ENCODE assay signal across 8 cellular contexts in the genomic region with DNA sequence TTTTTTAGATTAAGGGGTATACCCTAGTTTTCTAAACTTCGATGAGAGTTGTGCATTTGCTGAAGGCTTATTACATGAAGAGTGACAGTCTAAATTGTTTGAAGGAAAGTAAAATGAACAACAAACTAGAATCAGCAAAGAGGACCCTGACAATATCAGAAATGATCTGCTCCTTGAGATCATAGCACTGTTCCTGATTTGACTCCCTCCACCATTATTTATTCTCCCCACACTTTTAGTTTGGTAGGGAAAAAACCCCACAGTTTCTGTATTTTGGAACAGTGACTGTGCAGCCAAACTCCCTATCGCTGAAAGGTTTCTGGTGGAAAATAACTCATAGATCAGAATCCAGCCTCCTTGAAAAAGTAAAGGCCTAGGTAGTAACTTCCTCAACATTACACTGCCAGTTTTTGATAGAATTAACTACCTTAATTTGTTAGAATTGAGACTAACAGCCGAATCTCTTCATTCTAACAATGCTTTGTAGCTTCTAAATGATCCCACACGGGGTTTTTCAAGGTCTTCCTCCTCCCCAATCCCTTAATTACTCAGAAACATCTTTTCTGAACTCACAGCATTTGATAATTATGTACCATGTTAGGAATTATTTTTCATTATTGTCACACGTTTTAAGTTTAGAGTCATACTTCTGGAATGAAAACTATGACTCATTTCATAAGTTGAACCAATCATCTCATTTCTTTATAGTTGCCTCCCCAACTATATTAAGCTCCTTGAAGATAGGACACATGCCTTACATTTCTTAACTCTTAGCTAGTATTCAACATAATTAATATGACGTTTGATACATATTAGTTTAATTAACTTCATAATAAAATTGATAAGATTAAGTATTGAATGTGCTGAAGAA. TPM values are rescaled to one million over a fixed set of nuclear protein-coding genes. Genes with fewer than 3 reads are reported as not detected.
DNase-seq lines count a peak whose midpoint lies in the region; ATAC-seq, FAIRE-seq and TF ChIP-seq lines count a peak whose summit lies in the region.

No MANE protein-coding gene starts in this region.

- H4K5ac ChIP-seq in H1 (ENCODE audit: insufficient read length, low read depth, low read length) = no peak overlapping the region

- intact Hi-C loops in Panc1 (cut with micrococcal nuclease; ENCODE audit: unreplicated experiment) (no loop called here), psoas muscle (cut with DNase I) (no loop called here), posterior cingulate gyrus (cut with DNase I) (no loop called here)

- H3K4ac ChIP-seq in H1 (replicated peaks; ENCODE audit: insufficient read length, low read depth, low read length) = no peak overlapping the region

- no peak overlapping the region for H3K18ac ChIP-seq in H1 (ENCODE audit: extremely low read depth, low read length)

- H3K23ac ChIP-seq in H1 (ENCODE audit: insufficient read length) = no peak overlapping the region

- H3K4me2 ChIP-seq in H1 (ENCODE audit: insufficient read depth in 1 of 2, low read depth in 2 of 2, low read length in 2 of 2) = no peak overlapping the region; a peak in 1 of 4 replicates

- peaks cover 8 to 56% of the 10 kb centered on the region in 2 experiments; a peak in 3 of 4 replicates for H3K79me2 ChIP-seq in H1 (ENCODE audit: control insufficient read depth in 1 of 2, insufficient read depth in 2 of 2, low read length in 2 of 2)

- TF ChIP-seq POLR2A in H1 (IDR thresholded peaks at IDR 0.05; ENCODE audit: control extremely low read depth in 1 of 2, low read depth in 2 of 2, low read length in 2 of 2) = peak; percentile 31 to 71

- no peak overlapping the region for H2BK12ac ChIP-seq in H1 (ENCODE audit: low read depth, low read length)

- H3K9me3 ChIP-seq in Panc1 (ENCODE audit: control insufficient read depth, insufficient read depth, low read depth, low read length) (no peaks in the 10 kb centered on the region), H1 (ENCODE audit: insufficient read depth in 2 of 2, low read depth in 1 of 2, low read length in 1 of 2) (no peaks in the 10 kb centered on the region), psoas muscle (no peaks in the 10 kb centered on the region)

- peaks cover 7% of the 10 kb centered on the region; the same call in 1 of the 2 replicates for H3K23me2 ChIP-seq in H1 (ENCODE audit: low read depth, low read length)

- no peak overlapping the region for H2BK15ac ChIP-seq in H1 (ENCODE audit: low read length)

- ATAC-seq in Panc1 (no peak), psoas muscle (peak in 1 of 4 donors; percentile 19)

- H3K14ac ChIP-seq in H1 (ENCODE audit: insufficient read length) = no peak overlapping the region

- in situ Hi-C loops in Panc1 (cut with HindIII; ENCODE audit: low pct_unique_long_range_greater_than_20kb, low sequenced_read_pairs) = no loop called here

- CTCF ChIA-PET in Panc1 (lab: Charles Lee) (no interaction called here), H1 (lab: Charles Lee; ENCODE audit: partially characterized antibody) (interaction anchor here (0.6 to 1.2 kb wide), 3 partner anchors 24 to 344 kb away, joined by 3 read pairs; no protein-coding TSS in a partner anchor)

- no peak overlapping the region for H2BK5ac ChIP-seq in H1 (ENCODE audit: low read depth, low read length)

- H3K27me3 ChIP-seq in Panc1 (ENCODE audit: control insufficient read depth, insufficient read depth, low read length) (no peaks in the 10 kb centered on the region), H1 (replicated peaks in 1 of 4; ENCODE audit: control insufficient read depth in 3 of 4, extremely low read depth in 1 of 4, insufficient read depth in 3 of 4, low read length in 3 of 4) (no peaks in the 10 kb centered on the region), psoas muscle (ENCODE audit: insufficient read depth in 3 of 3, low read length in 2 of 3) (no peaks in the 10 kb centered on the region)

- peaks cover 49% of the 10 kb centered on the region for H3K36me3 ChIP-seq in Panc1 (ENCODE audit: control insufficient read depth, insufficient read depth, low read length)
- peaks cover 3 to 30% (median 23%) of the 10 kb centered on the region in 4 experiments; a peak in 7 of 8 replicates for H3K36me3 ChIP-seq in H1 (ENCODE audit: control insufficient read depth in 2 of 4, insufficient read depth in 4 of 4, low read length in 3 of 4)
- peaks cover 16 to 34% of the 10 kb centered on the region in 2 donors for H3K36me3 ChIP-seq in psoas muscle (ENCODE audit: insufficient read depth in 1 of 2, low read depth in 1 of 2)

- H3K4me1 ChIP-seq in Panc1 (ENCODE audit: control insufficient read depth, insufficient read depth, low read length) = peaks cover 50% of the 10 kb centered on the region
- H3K4me1 ChIP-seq in H1 (replicated peaks in 1 of 4; ENCODE audit: control insufficient read depth in 3 of 4, insufficient read depth in 4 of 4, low read length in 3 of 4) = peaks cover 0 to 6% (median 1%) of the 10 kb centered on the region in 4 experiments; a peak in 2 of 7 replicates
- peaks cover 58% of the 10 kb centered on the region for H3K4me1 ChIP-seq in psoas muscle

- H2AK5ac ChIP-seq in H1 (ENCODE audit: low read depth, low read length) = no peak overlapping the region

- H3K9ac ChIP-seq in H1 (replicated peaks in 1 of 4; ENCODE audit: extremely low read depth in 1 of 4, low read depth in 3 of 4, low read length in 3 of 4) = no peak overlapping the region

- H2AFZ ChIP-seq in H1 (ENCODE audit: low read length) = no peak overlapping the region

- no peak for TF ChIP-seq CTCF in Panc1 (IDR thresholded peaks at IDR 0.05)
- TF ChIP-seq CTCF in H1 (IDR thresholded peaks at IDR 0.05; ENCODE audit: control extremely low read depth in 1 of 3, insufficient read depth in 1 of 3, low read depth in 1 of 3, low read length in 3 of 3) = no peak
- TF ChIP-seq CTCF in psoas muscle (IDR thresholded peaks at IDR 0.05) = no peak

- WGBS in H1 (ENCODE audit: extremely low coverage in 1 of 2, insufficient coverage in 1 of 2, insufficient read length in 1 of 2, insufficient replicate concordance in 2 of 2, low coverage in 1 of 2, low lambda C conversion rate in 2 of 2, missing lambda C conversion rate in 1 of 2), 2 experiments = 83% methylated on average over 6 of the region's 6 CpGs; no CpG with 5 or more reads in 1 of the 2 experiments
- WGBS in psoas muscle, 3 donors = 14 to 19% (median 17%) methylated on average over 6 of the region's 6 CpGs

- no peak for FAIRE-seq in H1 (lab: Jason Lieb, UNC)

- H3K79me1 ChIP-seq in H1 (ENCODE audit: low read depth, low read length) = no peaks in the 10 kb centered on the region

- H2BK20ac ChIP-seq in H1 (ENCODE audit: low read length) = no peak overlapping the region

- no TSS peak for BruUV-seq in Panc1 (replicated peaks; lab: Mats Ljungman, UMichigan)

- H4K91ac ChIP-seq in H1 (replicated peaks; ENCODE audit: insufficient read length, low read length) = no peak overlapping the region

- peaks cover 4 to 10% of the 10 kb centered on the region in 2 experiments for H4K20me1 ChIP-seq in H1 (replicated peaks in 1 of 2; ENCODE audit: control insufficient read depth in 1 of 2, insufficient read depth in 2 of 2, low read length in 2 of 2)

- H3K4me3 ChIP-seq in Panc1 (ENCODE audit: low read depth in 2 of 2, low read length in 2 of 2) = peak overlapping the region; percentile 98 to 99
- no peak overlapping the region for H3K4me3 ChIP-seq in H1 (ENCODE audit: extremely low read depth in 1 of 4, insufficient read depth in 2 of 4, low read depth in 3 of 4, low read length in 4 of 4)
- peak overlapping the region; percentile 85 for H3K4me3 ChIP-seq in psoas muscle

- no peak overlapping the region for H2BK120ac ChIP-seq in H1 (replicated peaks; ENCODE audit: low read depth, low read length)

- H4K8ac ChIP-seq in H1 (ENCODE audit: extremely low read depth, insufficient read depth, low read length) = no peak overlapping the region

- H3K56ac ChIP-seq in H1 (replicated peaks; ENCODE audit: insufficient read length, low read depth, low read length) = no peak overlapping the region

- TF ChIP-seq EP300 in H1 (IDR thresholded peaks at IDR 0.05; ENCODE audit: borderline replicate concordance in 1 of 2, low read depth in 2 of 2, low read length in 2 of 2) = no peak

- no peak for TF ChIP-seq RAD21 in H1 (IDR thresholded peaks at IDR 0.05 in 1 of 2, conservative IDR thresholded peaks at IDR 0.05 in 1 of 2; ENCODE audit: low read depth in 2 of 2, low read length in 2 of 2)

- POLR2A ChIA-PET in Panc1 (lab: Charles Lee) (interaction anchor here (0.9 kb wide), 1 partner anchor 197 kb away, joined by 3 read pairs; no protein-coding TSS in a partner anchor), H1 (lab: Charles Lee; ENCODE audit: partially characterized antibody) (interaction anchor here (1.5 to 6.3 kb wide), 3 partner anchors 10 to 14 kb away, joined by 3 to 60 read pairs (median 4); a partner anchor contains a TSS)

- H3K27ac ChIP-seq in Panc1 (ENCODE audit: low read length) (peak overlapping the region; percentile 100), H1 (ENCODE audit: low read depth, low read length) (no peak overlapping the region), psoas muscle (peak overlapping the region; percentile 99)

- DNase-seq in ELR (ENCODE audit: low read depth) = peak; percentile 88
- DNase-seq in Panc1 (ENCODE audit: low read depth, low spot score) = no peak
- no peak for DNase-seq in H1 (ENCODE audit: low read depth in 1 of 2, low spot score in 2 of 2)
- no peak for DNase-seq in psoas muscle
- DNase-seq in amygdala (lab: John Stamatoyannopoulos, UW) = no peak
- no peak for DNase-seq in amniotic stem cell (lab: John Stamatoyannopoulos, UW)
- DNase-seq in islet precursor cell = no peak
- DNase-seq in posterior cingulate gyrus = no peak

RNA-seq across cellular contexts. Expression of a gene that starts 2.9 kb away (rescaled TPM):
- total RNA-seq in Panc1 (2021; ENCODE audit: unreplicated experiment) = 489 TPM
- polyA plus RNA-seq in Panc1 (2012; ENCODE audit: insufficient read length) = 606 TPM
- 238 and 247 TPM in 2 replicates for total RNA-seq in H1 (2021; fragmentation: NEBNext Ultra II Directional; extraction: Animal tissue kit (Norgen Biotek cat#: 25700))
- polyA plus RNA-seq in H1 (2011; rRNA removed) = 88.4 and 188 TPM in 2 replicates
- 203 TPM for polyA plus RNA-seq in H1 (2011; cell fraction: cytosol; rRNA removed)
- 60.5 TPM for polyA plus RNA-seq in H1 (2011; cell fraction: nucleus; rRNA removed)
- polyA plus RNA-seq in H1 (2012, experiment 1 of 2) = 198 to 308 TPM (median 222 TPM) in 4 replicates
- polyA plus RNA-seq in H1 (2012, experiment 2 of 2) = 81.9 TPM
- 348 TPM for polyA plus RNA-seq in H1 (2013, experiment 1 of 2)
- 332 TPM for polyA plus RNA-seq in H1 (2013, experiment 2 of 2)
- polyA minus RNA-seq in H1 (2011; rRNA and poly(A)+ RNA removed) = 151 and 173 TPM in 2 replicates
- polyA minus RNA-seq in H1 (2011; cell fraction: cytosol; rRNA and poly(A)+ RNA removed) = 91.4 TPM
- polyA minus RNA-seq in H1 (2011; cell fraction: nucleus; rRNA and poly(A)+ RNA removed) = 165 TPM
- 1,000 to 10,000 TPM in 3 of 4 donors, 100 to 1,000 TPM in 1; 995 to 3,547 (median 2,203) TPM for total RNA-seq in psoas muscle
- 1,000 to 10,000 TPM in 2 of 3 donors, 100 to 1,000 TPM in 1; 957 to 3,920 (median 1,327) TPM for polyA plus RNA-seq in psoas muscle

RNA-seq across cellular contexts. Expression of a gene that starts 11.5 kb away (rescaled TPM):
- total RNA-seq in Panc1 (2021; ENCODE audit: unreplicated experiment) (420 TPM), psoas muscle (100 to 1,000 TPM; 163 to 212 (median 180) TPM)
- 368 TPM for polyA plus RNA-seq in Panc1 (2012; ENCODE audit: insufficient read length)
- 164 and 174 TPM in 2 replicates for total RNA-seq in H1 (2021; fragmentation: NEBNext Ultra II Directional; extraction: Animal tissue kit (Norgen Biotek cat#: 25700))
- polyA plus RNA-seq in H1 (2011; rRNA removed) (100 and 188 TPM in 2 replicates), psoas muscle (100 to 1,000 TPM; 193 to 243 (median 240) TPM)
- 199 TPM for polyA plus RNA-seq in H1 (2011; cell fraction: cytosol; rRNA removed)
- polyA plus RNA-seq in H1 (2011; cell fraction: nucleus; rRNA removed) = 56.0 TPM
- 177 to 224 TPM (median 188 TPM) in 4 replicates for polyA plus RNA-seq in H1 (2012, experiment 1 of 2)
- 35.3 TPM for polyA plus RNA-seq in H1 (2012, experiment 2 of 2)
- 207 TPM for polyA plus RNA-seq in H1 (2013, experiment 1 of 2)
- polyA plus RNA-seq in H1 (2013, experiment 2 of 2) = 203 TPM
- polyA minus RNA-seq in H1 (2011; rRNA and poly(A)+ RNA removed) = 82.3 and 109 TPM in 2 replicates
- 64.8 TPM for polyA minus RNA-seq in H1 (2011; cell fraction: cytosol; rRNA and poly(A)+ RNA removed)
- polyA minus RNA-seq in H1 (2011; cell fraction: nucleus; rRNA and poly(A)+ RNA removed) = 41.4 TPM

RNA-seq across cellular contexts. Expression of a gene that starts 30.7 kb away (rescaled TPM):
- total RNA-seq in Panc1 (2021; ENCODE audit: unreplicated experiment) (0.92 TPM), psoas muscle (100 to 1,000 TPM; 388 to 842 (median 567) TPM)
- polyA plus RNA-seq in Panc1 (2012; ENCODE audit: insufficient read length) = 1.7 TPM
- 0.32 and 0.78 TPM in 2 replicates for total RNA-seq in H1 (2021; fragmentation: NEBNext Ultra II Directional; extraction: Animal tissue kit (Norgen Biotek cat#: 25700))
- polyA plus RNA-seq in H1 (2011; rRNA removed) (0.06 and 0.16 TPM in 2 replicates), psoas muscle (100 to 1,000 TPM in 2 of 3 donors, 10 to 100 TPM in 1; 54.8 to 209 (median 117) TPM)
- polyA plus RNA-seq in H1 (2011; cell fraction: cytosol; rRNA removed) = 0.21 TPM
- polyA plus RNA-seq in H1 (2011; cell fraction: nucleus; rRNA removed) = 0.20 TPM
- 0.23 to 0.49 TPM (median 0.34 TPM) in 4 replicates for polyA plus RNA-seq in H1 (2012, experiment 1 of 2)
- not detected for polyA plus RNA-seq in H1 (2012, experiment 2 of 2)
- polyA plus RNA-seq in H1 (2013, experiment 1 of 2) = 0.14 TPM
- 0.18 TPM for polyA plus RNA-seq in H1 (2013, experiment 2 of 2)
- polyA minus RNA-seq in H1 (2011; rRNA and poly(A)+ RNA removed) = 0.05 and 0.54 TPM in 2 replicates
- not detected for polyA minus RNA-seq in H1 (2011; cell fraction: cytosol; rRNA and poly(A)+ RNA removed)
- 0.50 TPM for polyA minus RNA-seq in H1 (2011; cell fraction: nucleus; rRNA and poly(A)+ RNA removed)

Comparison
In these comparisons a context has a peak if more than half of its experiments do, and no peak if none do; other contexts are left out.
1. H3K4me3 ChIP-seq: peak in Panc1 (2 of 2) and psoas muscle (single experiment); none in H1 (0 of 4).
2. RNA of a gene that starts 30.7 kb away (total RNA-seq): 388 to 842 TPM in psoas muscle; 0.92 TPM in Panc1 (single experiment) and 0.32 to 0.78 TPM in H1; every median in the first group is over 100 times any median in the second.